16 cellular contexts compared by ENCODE assay signal in the genomic region with DNA sequence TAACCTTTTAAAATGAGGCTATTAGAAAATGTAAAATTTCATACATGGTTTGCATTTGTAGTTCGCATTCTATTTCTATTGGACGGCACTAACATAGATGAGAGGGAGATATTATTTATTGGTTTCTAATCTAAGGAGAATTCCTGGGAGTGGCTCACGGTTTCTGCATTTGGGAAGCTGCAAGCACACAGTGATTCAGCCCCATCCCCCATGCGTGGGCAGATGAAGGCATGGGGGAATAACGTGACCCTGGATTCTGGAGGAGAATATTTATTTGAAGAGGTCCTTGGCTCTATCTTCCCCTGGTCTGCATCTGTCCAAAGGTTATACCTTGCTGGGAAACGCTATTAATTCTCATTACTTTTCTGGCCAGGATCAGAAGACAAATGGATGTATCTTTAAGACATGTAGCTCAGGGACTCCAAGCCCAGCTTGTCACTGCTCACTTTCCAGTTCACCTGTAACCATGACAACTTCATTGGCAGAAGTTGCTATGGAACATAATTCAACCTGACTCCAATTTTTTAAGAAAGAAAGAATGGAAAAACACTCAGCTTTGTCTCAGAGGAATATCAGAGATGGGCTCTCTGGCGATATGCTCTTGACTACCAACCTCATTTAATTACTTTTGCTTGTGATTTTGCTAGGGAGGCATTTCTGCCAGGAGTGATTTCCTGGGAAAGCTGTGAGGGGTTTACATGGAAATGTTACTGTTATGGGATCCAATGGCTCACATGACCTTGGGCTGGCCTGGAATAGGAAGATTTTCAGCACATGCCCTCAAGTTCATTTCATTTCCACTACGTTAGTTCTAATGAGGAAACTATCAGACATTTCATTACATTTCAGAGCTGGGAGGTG.
"Had no signal": no experiment of that assay in that cellular context is flagged by ENCODE, and none has a peak within 500 bp of the region (broad histone marks: within the 10 kb centered on the region; RNA-seq: fewer than 3 reads in every experiment).

No MANE protein-coding gene starts in this region.

- ATAC-seq: activated CD4-positive, alpha-beta T cell treated with anti-CD3 and anti-CD28 coated beads for 36 hours; gastroesophageal sphincter; heart right ventricle; natural killer cell; psoas muscle; sciatic nerve; stimulated activated naive CD8-positive, alpha-beta T cell treated with anti-CD3 and anti-CD28 coated beads, Interleukin-15, amount 100 ng/mL, for 72 hours; T-cell; WTC11 had no signal

- H3K36me3 ChIP-seq: gastroesophageal sphincter, heart right ventricle had no signal

- H3K4me1 ChIP-seq: heart right ventricle, psoas muscle had no signal

- H3K4me2 ChIP-seq: smooth muscle cell had no signal

- H3K9me3 ChIP-seq: psoas muscle had no signal

- H3K4me3 ChIP-seq: coronary artery, gastroesophageal sphincter, heart right ventricle, psoas muscle, smooth muscle cell had no signal

- H3K27me3 ChIP-seq: gastroesophageal sphincter, heart right ventricle had no signal

- DNase-seq: activated CD4-positive, alpha-beta T cell treated with anti-CD3 and anti-CD28 coated beads for 36 hours; activated CD4-positive, alpha-beta T cell treated with anti-CD3 and anti-CD28 coated beads, Interleukin-2, amount 50 U/mL, for 48 hours; activated naive CD4-positive, alpha-beta T cell; activated T-cell treated with anti-CD3 and anti-CD28 coated beads for 4 hours; central memory CD4-positive, alpha-beta T cell; heart right ventricle; natural killer cell; psoas muscle; stimulated activated CD4-positive, alpha-beta T cell treated with anti-CD3 and anti-CD28 coated beads, Interleukin-4, amount 100 ng/mL, for 1 hour; stimulated activated naive CD8-positive, alpha-beta T cell treated with anti-CD3 and anti-CD28 coated beads, Interleukin-15, amount 100 ng/mL, for 72 hours; T-cell had no signal

- H3K27ac ChIP-seq: coronary artery, heart right ventricle, psoas muscle had no signal
